ENCODE assay signal across 13 cellular contexts in genomic region chr3:188358787-188359493, GRCh38.
DNase-seq lines count a peak whose midpoint lies in the region; TF ChIP-seq lines count a peak whose summit lies in the region.
"Had no signal": no experiment of that assay in that cellular context is flagged by ENCODE, and none has a peak within 500 bp of the region (broad histone marks: within the 10 kb centered on the region; RNA-seq: fewer than 3 reads in every experiment).

No MANE protein-coding gene starts in this region.

- TF ChIP-seq POLR2A in Peyer's patch (IDR thresholded peaks at IDR 0.05) (no peak), esophagus muscularis mucosa (IDR thresholded peaks at IDR 0.05; ENCODE audit: low read depth) (no peak)

- H3K36me3 ChIP-seq in CD8-positive, alpha-beta memory T cell (ENCODE audit: insufficient read depth, low read length) = no peaks in the 10 kb centered on the region
- H3K36me3 ChIP-seq in Peyer's patch (no peaks in the 10 kb centered on the region), esophagus muscularis mucosa (peaks cover 0 to 14% (median 0%) of the 10 kb centered on the region in 4 donors), neuronal stem cell (replicated peaks in 1 of 2; ENCODE audit: control insufficient read depth in 2 of 2, insufficient read depth in 2 of 2, low read length in 2 of 2) (no peaks in the 10 kb centered on the region)

- TF ChIP-seq CTCF in Peyer's patch (IDR thresholded peaks at IDR 0.05) = no peak
- no peak for TF ChIP-seq CTCF in esophagus muscularis mucosa (IDR thresholded peaks at IDR 0.05)

- no peak overlapping the region for H2BK12ac ChIP-seq in neuronal stem cell (ENCODE audit: low read length)

- H3K23ac ChIP-seq in neuronal stem cell (ENCODE audit: low read depth, low read length, poor library complexity) = no peak overlapping the region

- no peak overlapping the region for H4K8ac ChIP-seq in neuronal stem cell (ENCODE audit: low read depth, low read length)

- DNase-seq in AML-193 (lab: John Stamatoyannopoulos, UW) (peak; percentile 6 to 18), Peyer's patch (peak in 2 of 3 donors; percentile 53 to 60), esophagus muscularis mucosa (ENCODE audit: extremely low spot score) (no peak), neuronal stem cell (ENCODE audit: low spot score) (no peak), inferior parietal cortex (ENCODE audit: extremely low spot score) (no peak), GM19240 (ENCODE audit: insufficient read length, low spot score) (no peak), NCI-H524 (lab: John Stamatoyannopoulos, UW) (no peak)
- DNase-seq in CD8-positive, alpha-beta memory T cell = peak in 4 of 5 donors; percentile 4 to 59 (median 45)
- DNase-seq: NCI-H345, right cardiac atrium had no signal

- H3K4ac ChIP-seq in neuronal stem cell (ENCODE audit: low read length) = no peak overlapping the region

- no peak overlapping the region for H3K27ac ChIP-seq in CD8-positive, alpha-beta memory T cell (ENCODE audit: low read depth, low read length)
- peak overlapping the region in 3 of 4 donors; percentile 25 to 59 (median 50) for H3K27ac ChIP-seq in Peyer's patch
- H3K27ac ChIP-seq in esophagus muscularis mucosa (replicated peaks in 1 of 4) = peak overlapping the region; percentile 36 to 54 (median 50)
- H3K27ac ChIP-seq in neuronal stem cell (replicated peaks; ENCODE audit: low read length) = no peak overlapping the region
- H3K27ac ChIP-seq: KMS-11, SK-N-MC had no signal

- H3K79me1 ChIP-seq in neuronal stem cell (ENCODE audit: low read depth, low read length) = no peaks in the 10 kb centered on the region

- no peak overlapping the region for H2BK120ac ChIP-seq in neuronal stem cell (ENCODE audit: low read depth, low read length)

- no peak overlapping the region for H3K4me2 ChIP-seq in neuronal stem cell (ENCODE audit: insufficient read depth, low read length, poor library complexity, severe bottlenecking)
- H3K4me2 ChIP-seq: KMS-11 had no signal

- intact Hi-C loops in esophagus muscularis mucosa (cut with DNase I) = no loop called here

- no peaks in the 10 kb centered on the region for H3K27me3 Mint-ChIP-seq in CD8-positive, alpha-beta memory T cell

- peaks cover 50 to 57% (median 54%) of the 10 kb centered on the region in 3 donors for H3K4me1 Mint-ChIP-seq in CD8-positive, alpha-beta memory T cell

- H3K4me1 ChIP-seq in CD8-positive, alpha-beta memory T cell (ENCODE audit: insufficient read depth, low read length) = peaks cover 40% of the 10 kb centered on the region
- H3K4me1 ChIP-seq in Peyer's patch = peaks cover 0 to 7% (median 2%) of the 10 kb centered on the region in 4 donors
- H3K4me1 ChIP-seq in esophagus muscularis mucosa = peaks cover 30 to 84% (median 67%) of the 10 kb centered on the region in 4 donors
- H3K4me1 ChIP-seq in neuronal stem cell (ENCODE audit: control insufficient read depth in 2 of 2, insufficient read depth in 1 of 2, low read depth in 1 of 2, low read length in 2 of 2) = peaks cover 3 to 7% of the 10 kb centered on the region in 2 donors

- H2AK5ac ChIP-seq in neuronal stem cell (ENCODE audit: low read depth, low read length) = no peak overlapping the region

- no peak overlapping the region for H2AFZ ChIP-seq in neuronal stem cell (ENCODE audit: low read length)

- no peaks in the 10 kb centered on the region for H3K27me3 ChIP-seq in CD8-positive, alpha-beta memory T cell (ENCODE audit: insufficient read depth, low read length, poor library complexity, severe bottlenecking)
- H3K27me3 ChIP-seq in Peyer's patch (no peaks in the 10 kb centered on the region), esophagus muscularis mucosa (no peaks in the 10 kb centered on the region), neuronal stem cell (ENCODE audit: control insufficient read depth in 3 of 3, insufficient read depth in 3 of 3, low read depth in 1 of 3, low read length in 3 of 3) (no peaks in the 10 kb centered on the region)

- H3K27ac Mint-ChIP-seq in CD8-positive, alpha-beta memory T cell = peak overlapping the region; percentile 69 to 98 (median 84)

- no peaks in the 10 kb centered on the region for H3K9me3 Mint-ChIP-seq in CD8-positive, alpha-beta memory T cell

- 60% methylated on average over 10 of the region's 10 CpGs for WGBS in esophagus muscularis mucosa
- no CpG with 5 or more reads among the region's 10 CpGs for WGBS in neuronal stem cell (ENCODE audit: extremely low coverage in 2 of 2, insufficient read length in 2 of 2, insufficient replicate concordance in 1 of 2), 2 donors

- POLR2A ChIA-PET in CD8-positive, alpha-beta memory T cell (lab: Charles Lee) = no interaction called here

- no peak overlapping the region for H3K18ac ChIP-seq in neuronal stem cell (ENCODE audit: low read length)

- no peak overlapping the region for H2BK5ac ChIP-seq in neuronal stem cell (ENCODE audit: low read length)

- H3K14ac ChIP-seq in neuronal stem cell (ENCODE audit: low read length) = no peak overlapping the region

- H3K4me3 ChIP-seq in CD8-positive, alpha-beta memory T cell (ENCODE audit: low read length) = peak overlapping the region; percentile 52
- peak overlapping the region in 1 of 4 donors; percentile 0 for H3K4me3 ChIP-seq in Peyer's patch
- H3K4me3 ChIP-seq in esophagus muscularis mucosa = no peak overlapping the region
- H3K4me3 ChIP-seq in neuronal stem cell (ENCODE audit: low read length in 2 of 2) = no peak overlapping the region
- H3K4me3 ChIP-seq: lung, SK-N-MC had no signal

- peaks cover 0 to 4% (median 0%) of the 10 kb centered on the region in 3 donors for H3K36me3 Mint-ChIP-seq in CD8-positive, alpha-beta memory T cell

- H2BK15ac ChIP-seq in neuronal stem cell (ENCODE audit: low read length) = no peak overlapping the region

- no peak overlapping the region for H4K91ac ChIP-seq in neuronal stem cell (ENCODE audit: low read depth, low read length, poor library complexity)

- peak overlapping the region; percentile 48 to 89 (median 73) for H3K4me3 Mint-ChIP-seq in CD8-positive, alpha-beta memory T cell

- no peaks in the 10 kb centered on the region for H3K9me3 ChIP-seq in CD8-positive, alpha-beta memory T cell (ENCODE audit: low read length)
- H3K9me3 ChIP-seq in Peyer's patch (no peaks in the 10 kb centered on the region), esophagus muscularis mucosa (no peaks in the 10 kb centered on the region), neuronal stem cell (replicated peaks in 1 of 2; ENCODE audit: control insufficient read depth in 2 of 2, insufficient read depth in 1 of 2, low read depth in 1 of 2, low read length in 2 of 2) (no peaks in the 10 kb centered on the region)

- CTCF ChIA-PET in CD8-positive, alpha-beta memory T cell (lab: Charles Lee) = interaction anchor here (1.1 to 6.0 kb wide), 5 partner anchors 9 to 619 kb away, joined by 3 to 28 read pairs (median 5); partner anchors contain the start of gene BCL6

- TF ChIP-seq EP300 in esophagus muscularis mucosa (IDR thresholded peaks at IDR 0.05) = no peak

- no peak overlapping the region for H3K9ac ChIP-seq in neuronal stem cell (ENCODE audit: low read depth, low read length, poor library complexity)
- H3K9ac ChIP-seq: KMS-11 had no signal

Comparison
In these comparisons a context has a peak if more than half of its experiments do, and no peak if none do; other contexts are left out.
1. DNase-seq: peak in AML-193 (2 of 2), CD8-positive, alpha-beta memory T cell (4 of 5) and Peyer's patch (2 of 3); none in esophagus muscularis mucosa (single experiment), neuronal stem cell (single experiment), inferior parietal cortex (single experiment), GM19240 (single experiment) and NCI-H524 (0 of 2).
2. H3K27ac ChIP-seq: peak in Peyer's patch (3 of 4) and esophagus muscularis mucosa (4 of 4); none in CD8-positive, alpha-beta memory T cell (single experiment) and neuronal stem cell (single experiment).